ENCODE assay signal across 2 cellular contexts in genomic region chr17:77972271-77972670, GRCh38.
TF ChIP-seq lines count a peak whose summit lies in the region.

No MANE protein-coding gene starts in this region.

TF ChIP-seq in A549, 52 proteins besides CTCF, POLR2A, EP300 and RAD21:
- 0 out of 2 replicates have a peak, but pooled peaks have one; percentile 55 for TF ChIP-seq CBX8 (IDR thresholded peaks at IDR 0.05)
TF ChIP-seq in A549: peak in this region for 1; not testable (repeated sequence) for 51.

TF ChIP-seq in HEK293T, 16 proteins besides CTCF, POLR2A, EP300 and RAD21:
- TF ChIP-seq ZNF384 (IDR thresholded peaks at IDR 0.05): peak; percentile 85
